In genomic region chr1:77672374-77672773, GRCh38 we compare ENCODE assay signal across 15 cellular contexts. TPM values are rescaled to one million over a fixed set of nuclear protein-coding genes. Genes with fewer than 3 reads are reported as not detected.
DNase-seq lines count a peak whose midpoint lies in the region; ATAC-seq, FAIRE-seq and TF ChIP-seq lines count a peak whose summit lies in the region.
"Had no signal": no experiment of that assay in that cellular context is flagged by ENCODE, and none has a peak within 500 bp of the region (broad histone marks: within the 10 kb centered on the region; RNA-seq: fewer than 3 reads in every experiment).

No MANE protein-coding gene starts in this region.

- no peak for DNase-seq in A549 (ENCODE audit: low read depth in 1 of 2, low spot score in 1 of 2)
- DNase-seq in left lobe of liver (ENCODE audit: low spot score) = no peak
- DNase-seq in NCI-H510A treated with DMSO at 0.1 percent for 48 hours (lab: John Stamatoyannopoulos, UW) = no peak
- no peak for DNase-seq in activated CD4-positive, alpha-beta T cell treated with anti-CD3 and anti-CD28 coated beads, Interleukin-2, amount 50 U/mL, for 1 hour
- DNase-seq: heart right ventricle, posterior cingulate gyrus, SHP77 treated with DMSO at 0.1 percent for 48 hours, thyroid gland had no signal

- H3K4me1 Mint-ChIP-seq in activated T-helper 17 cell treated with anti-CD3 and anti-CD28 coated beads, Interleukin-2, amount 50 U/mL, for 72 hours = peaks cover 36% of the 10 kb centered on the region

- H3K27ac Mint-ChIP-seq in activated T-helper 17 cell treated with anti-CD3 and anti-CD28 coated beads, Interleukin-2, amount 50 U/mL, for 72 hours = peak overlapping the region; percentile 15

- peaks cover 52% of the 10 kb centered on the region for H3K4me1 ChIP-seq in A549

- 0 out of 6 replicates have a peak overlapping the region, but pooled peaks of 1 of the 2 experiments have one; percentile 37 for H3K27ac ChIP-seq in A549
- H3K27ac ChIP-seq: coronary artery, thyroid gland had no signal

- no peak for TF ChIP-seq RAD21 in A549 (conservative IDR thresholded peaks at IDR 0.05 in 1 of 2, IDR thresholded peaks at IDR 0.05 in 1 of 2)

- no peaks in the 10 kb centered on the region for H3K9me3 ChIP-seq in A549
- H3K9me3 ChIP-seq: heart right ventricle, thyroid gland had no signal

- H3K4me3 Mint-ChIP-seq in activated T-helper 17 cell treated with anti-CD3 and anti-CD28 coated beads, Interleukin-2, amount 50 U/mL, for 72 hours = peak overlapping the region; percentile 34

- H3K36me3 Mint-ChIP-seq in activated T-helper 17 cell treated with anti-CD3 and anti-CD28 coated beads, Interleukin-2, amount 50 U/mL, for 72 hours (ENCODE audit: low read depth) = peaks cover 23% of the 10 kb centered on the region

- POLR2A ChIA-PET in A549 (lab: Yijun Ruan, JAX) = no interaction called here

- no peak for TF ChIP-seq POLR2A in A549 (IDR thresholded peaks at IDR 0.05; ENCODE audit: low read length)

- no peak for TF ChIP-seq CTCF in A549 (IDR thresholded peaks at IDR 0.05)

- H3K27me3 Mint-ChIP-seq in activated T-helper 17 cell treated with anti-CD3 and anti-CD28 coated beads, Interleukin-2, amount 50 U/mL, for 72 hours = no peaks in the 10 kb centered on the region

- TF ChIP-seq EP300 in A549 (IDR thresholded peaks at IDR 0.05) = no peak

- H3K4me3 ChIP-seq in A549 = no peak overlapping the region
- H3K4me3 ChIP-seq: coronary artery, heart right ventricle, thyroid gland had no signal

- H3K9me3 Mint-ChIP-seq in activated T-helper 17 cell treated with anti-CD3 and anti-CD28 coated beads, Interleukin-2, amount 50 U/mL, for 72 hours = no peaks in the 10 kb centered on the region

- CTCF ChIA-PET in A549 (lab: Yijun Ruan, JAX) = no interaction called here

- FAIRE-seq in A549 (lab: Jason Lieb, UNC) = no peak
- FAIRE-seq: HTR-8/SVneo had no signal

- WGBS in A549 (ENCODE audit: missing lambda C conversion rate) = 87% methylated on average over 2 of the region's 2 CpGs

- ATAC-seq in A549 = no peak
- ATAC-seq in GM18868 (IDR thresholded peaks at IDR 0.05; ENCODE audit: unreplicated experiment) = peak; percentile 48
- ATAC-seq in HG02623 (IDR thresholded peaks at IDR 0.05; ENCODE audit: unreplicated experiment) = peak; percentile 36
- ATAC-seq in activated T-helper 17 cell treated with anti-CD3 and anti-CD28 coated beads, Interleukin-2, amount 50 U/mL, for 72 hours (replicated peaks) = peak; percentile 62
- no peak for ATAC-seq in left lobe of liver
- no peak for ATAC-seq in GM21367 (IDR thresholded peaks at IDR 0.05; ENCODE audit: unreplicated experiment)
- ATAC-seq: esophagus mucosa, heart right ventricle had no signal

- H3K4me2 ChIP-seq in A549 = peak overlapping the region; percentile 7; the same call in 1 of the 3 replicates

TF ChIP-seq in A549, 52 proteins besides CTCF, POLR2A, EP300 and RAD21:
- TF ChIP-seq BHLHE40 (IDR thresholded peaks at IDR 0.05; ENCODE audit: low read depth, low read length) = no peak
- no peak for TF ChIP-seq KDM1A (IDR thresholded peaks at IDR 0.05; ENCODE audit: low read depth)
- no peak for TF ChIP-seq CBX8 (IDR thresholded peaks at IDR 0.05)
- TF ChIP-seq KDM5A (IDR thresholded peaks at IDR 0.05) = no peak
- TF ChIP-seq, protein P1, sequence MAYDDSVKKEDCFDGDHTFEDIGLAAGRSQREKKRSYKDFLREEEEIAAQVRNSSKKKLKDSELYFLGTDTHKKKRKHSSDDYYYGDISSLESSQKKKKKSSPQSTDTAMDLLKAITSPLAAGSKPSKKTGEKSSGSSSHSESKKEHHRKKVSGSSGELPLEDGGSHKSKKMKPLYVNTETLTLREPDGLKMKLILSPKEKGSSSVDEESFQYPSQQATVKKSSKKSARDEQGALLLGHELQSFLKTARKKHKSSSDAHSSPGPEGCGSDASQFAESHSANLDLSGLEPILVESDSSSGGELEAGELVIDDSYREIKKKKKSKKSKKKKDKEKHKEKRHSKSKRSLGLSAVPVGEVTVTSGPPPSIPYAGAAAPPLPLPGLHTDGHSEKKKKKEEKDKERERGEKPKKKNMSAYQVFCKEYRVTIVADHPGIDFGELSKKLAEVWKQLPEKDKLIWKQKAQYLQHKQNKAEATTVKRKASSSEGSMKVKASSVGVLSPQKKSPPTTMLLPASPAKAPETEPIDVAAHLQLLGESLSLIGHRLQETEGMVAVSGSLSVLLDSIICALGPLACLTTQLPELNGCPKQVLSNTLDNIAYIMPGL (CRISPR knock-in tag; IDR thresholded peaks at IDR 0.05; ENCODE audit: borderline replicate concordance) = no peak
- TF ChIP-seq CHD2 (IDR thresholded peaks at IDR 0.05; ENCODE audit: low read length, partially characterized antibody) = no peak
- TF ChIP-seq FOSB (CRISPR knock-in tag; IDR thresholded peaks at IDR 0.05) = no peak
- no peak for TF ChIP-seq JUNB (IDR thresholded peaks at IDR 0.05)
- TF ChIP-seq ZNF302 (CRISPR knock-in tag; IDR thresholded peaks at IDR 0.05) = no peak
- TF ChIP-seq RNF2 (IDR thresholded peaks at IDR 0.05; ENCODE audit: borderline replicate concordance, low read depth) = no peak
- TF ChIP-seq SREBF2 (IDR thresholded peaks at IDR 0.05) = no peak
- TF ChIP-seq CBX2 (IDR thresholded peaks at IDR 0.05; ENCODE audit: borderline replicate concordance, low read depth) = no peak
- TF ChIP-seq JUN (IDR thresholded peaks at IDR 0.05) = no peak
TF ChIP-seq in A549: peak in this region for 0.

RNA-seq across cellular contexts. Expression of gene ZZZ3, which starts 10.1 kb away (rescaled TPM):
- polyA plus RNA-seq in A549 (2011; rRNA removed) (30.0 and 32.2 TPM in 2 replicates), A549 (2017; fragmentation: RNase III; extraction: RNeasy Plus Mini Kit Qiagen cat#74134 plus additional on column Dnase treatment) (20.7 to 25.6 TPM (median 22.7 TPM) in 3 replicates)
- polyA plus RNA-seq in A549 (2012; cell fraction: cytosol; rRNA removed) = 6.2 and 6.6 TPM in 2 replicates
- polyA plus RNA-seq in A549 (2012; cell fraction: nucleus; rRNA removed) = 6.3 and 12.0 TPM in 2 replicates
- polyA minus RNA-seq in A549 (2011; rRNA and poly(A)+ RNA removed) = 17.6 and 23.3 TPM in 2 replicates
- total RNA-seq in activated T-helper 17 cell treated with anti-CD3 and anti-CD28 coated beads, Interleukin-2, amount 50 U/mL, for 72 hours = 10 to 100 TPM; 44.4 to 47.8 TPM
- total RNA-seq in left lobe of liver = 16.5 TPM

Comparison
In these comparisons a context has a peak if more than half of its experiments do, and no peak if none do; other contexts are left out.
1. ATAC-seq: peak in GM18868 (single experiment), HG02623 (single experiment) and activated T-helper 17 cell treated with anti-CD3 and anti-CD28 coated beads, Interleukin-2, amount 50 U/mL, for 72 hours (single experiment); none in A549 (0 of 2), left lobe of liver (single experiment) and GM21367 (single experiment).